Comparison of ENCODE assay signal across 9 cellular contexts in the genomic region with DNA sequence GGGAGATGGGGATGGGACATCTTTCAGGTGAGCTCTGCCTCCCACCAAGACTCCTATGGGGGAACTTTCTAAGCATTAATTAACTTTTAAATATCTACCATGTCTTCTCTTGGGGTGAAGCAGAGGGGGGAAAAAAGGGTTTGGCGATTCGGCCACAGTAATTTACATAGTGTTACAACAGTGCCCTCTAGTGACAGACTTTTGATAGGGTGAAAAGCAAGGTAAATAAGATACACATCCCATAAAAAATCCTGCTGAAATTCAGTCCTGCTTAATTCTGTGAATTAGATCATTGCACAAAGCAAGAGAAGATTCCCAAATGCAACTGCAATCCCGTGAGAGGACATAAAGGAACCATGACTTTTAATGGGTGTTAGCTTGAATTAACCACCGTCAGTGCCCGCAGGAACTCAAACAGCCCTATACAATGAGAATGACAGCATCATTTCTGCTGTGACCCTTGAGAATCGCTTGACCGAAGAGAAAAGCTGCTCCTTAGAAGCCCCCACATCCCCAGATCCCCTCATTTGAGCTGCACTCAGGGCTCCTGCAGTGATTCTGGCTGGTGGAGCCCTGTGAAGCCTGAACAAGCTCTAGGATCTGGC.
DNase-seq lines count a peak whose midpoint lies in the region; ATAC-seq and TF ChIP-seq lines count a peak whose summit lies in the region.
"Had no signal": no experiment of that assay in that cellular context is flagged by ENCODE, and none has a peak within 500 bp of the region (broad histone marks: within the 10 kb centered on the region; RNA-seq: fewer than 3 reads in every experiment).

No MANE protein-coding gene starts in this region.

- no peaks in the 10 kb centered on the region for H3K27me3 Mint-ChIP-seq in memory B cell

- peak; percentile 50 for DNase-seq in COR-L47 (lab: John Stamatoyannopoulos, UW)
- DNase-seq in NCI-H526 treated with DMSO at 0.1 percent for 48 hours (lab: John Stamatoyannopoulos, UW) = peak; percentile 2
- DNase-seq in cardiac fibroblast (ENCODE audit: low read depth in 2 of 2) = peak; percentile 68 to 73
- peak in 1 of 2 donors; percentile 28 for DNase-seq in memory B cell (ENCODE audit: low spot score in 2 of 2)
- DNase-seq in posterior cingulate gyrus = no peak
- no peak for DNase-seq in HK-2 (ENCODE audit: unreplicated experiment)
- DNase-seq in ecto neural progenitor cell (ENCODE audit: low spot score) = no peak

- TF ChIP-seq CTCF in cardiac fibroblast (IDR thresholded peaks at IDR 0.05; ENCODE audit: low read depth, low read length) = peak; percentile 56

- ATAC-seq in GM21526 (IDR thresholded peaks at IDR 0.05; ENCODE audit: low FRiP score, unreplicated experiment) (peak; percentile 53), memory B cell (ENCODE audit: low read depth) (peak; percentile 35)

- no peak overlapping the region for H3K27ac Mint-ChIP-seq in memory B cell
- H3K27ac Mint-ChIP-seq: T-helper 1 cell treated with Interleukin-12 subunit alpha and Interleukin-12 subunit beta and Interleukin-4 antibody, amounts not matched to agents 30 μg/mL and 1 μg/mL, for 36 hours had no signal

- H3K36me3 Mint-ChIP-seq in memory B cell = no peaks in the 10 kb centered on the region

- intact Hi-C loops in posterior cingulate gyrus (cut with DNase I) = no loop called here

- H3K4me3 Mint-ChIP-seq in memory B cell = no peak overlapping the region
- H3K4me3 Mint-ChIP-seq: T-helper 1 cell treated with Interleukin-12 subunit alpha and Interleukin-12 subunit beta and Interleukin-4 antibody, amounts not matched to agents 30 μg/mL and 1 μg/mL, for 36 hours had no signal

- H3K4me1 Mint-ChIP-seq in memory B cell = peaks cover 2% of the 10 kb centered on the region

- H3K9me3 Mint-ChIP-seq in memory B cell = peaks cover 5% of the 10 kb centered on the region
- H3K9me3 Mint-ChIP-seq: T-helper 1 cell treated with Interleukin-12 subunit alpha and Interleukin-12 subunit beta and Interleukin-4 antibody, amounts not matched to agents 30 μg/mL and 1 μg/mL, for 36 hours had no signal

- no peak overlapping the region for H3K4me3 ChIP-seq in cardiac fibroblast (replicated peaks in 1 of 2; ENCODE audit: low read depth in 2 of 2, low read length in 2 of 2)

Comparison
In these comparisons a context has a peak if more than half of its experiments do, and no peak if none do; other contexts are left out.
1. DNase-seq: peak in COR-L47 (single experiment), NCI-H526 treated with DMSO at 0.1 percent for 48 hours (single experiment) and cardiac fibroblast (2 of 2); none in posterior cingulate gyrus (0 of 10), HK-2 (single experiment) and ecto neural progenitor cell (single experiment).